ENCODE assay signal across 3 cellular contexts in the genomic region with DNA sequence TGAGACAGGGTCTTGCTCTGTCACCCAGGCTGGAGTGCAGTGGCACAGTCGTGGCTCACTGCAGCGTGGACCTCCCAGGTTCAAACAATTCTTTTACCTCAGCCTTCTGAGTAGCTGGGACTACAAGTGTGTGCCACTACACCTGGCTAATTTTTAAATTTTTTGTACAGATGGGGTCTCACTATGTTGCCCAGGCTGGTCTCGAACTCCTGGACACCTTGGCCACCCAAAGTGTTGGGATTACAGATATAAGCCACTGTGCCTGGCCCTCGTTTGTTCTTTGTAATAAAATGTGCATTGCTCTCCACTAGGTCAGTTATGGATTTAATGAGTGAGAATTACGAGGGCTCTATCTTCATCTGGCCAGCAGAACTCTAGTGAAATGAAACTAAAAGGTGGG. TPM values are rescaled to one million over a fixed set of nuclear protein-coding genes. Genes with fewer than 3 reads are reported as not detected.
"Had no signal": no experiment of that assay in that cellular context is flagged by ENCODE, and none has a peak within 500 bp of the region (broad histone marks: within the 10 kb centered on the region; RNA-seq: fewer than 3 reads in every experiment).

No MANE protein-coding gene starts in this region.

RNA-seq across cellular contexts. Expression of a gene that starts 24.0 kb away (rescaled TPM):
- total RNA-seq: endothelial cell of umbilical vein, epithelial cell of proximal tubule, gastroesophageal sphincter had no signal
